ENCODE assay signal across 19 cellular contexts in genomic region chr12:39369756-39370155, GRCh38.
A peak's percentile ranks its signal among the peaks of the same experiment; 100 is the strongest.
DNase-seq lines count a peak whose midpoint lies in the region; ATAC-seq, FAIRE-seq and TF ChIP-seq lines count a peak whose summit lies in the region.
"Had no signal": no experiment of that assay in that cellular context is flagged by ENCODE, and none has a peak within 500 bp of the region (broad histone marks: within the 10 kb centered on the region; RNA-seq: fewer than 3 reads in every experiment).

No MANE protein-coding gene starts in this region.

- H3K4me1 ChIP-seq in spleen, result peaks cover 0 to 8% (median 0%) of the 10 kb centered on the region in 6 donors

- H3K27me3 Mint-ChIP-seq in central memory CD8-positive, alpha-beta T cell, result no peaks in the 10 kb centered on the region
- H3K27me3 Mint-ChIP-seq: IgD-negative memory B cell had no signal

- H3K4me1 Mint-ChIP-seq in central memory CD8-positive, alpha-beta T cell, result peaks cover 23% of the 10 kb centered on the region

- ATAC-seq in GM18517 (IDR thresholded peaks at IDR 0.05; ENCODE audit: unreplicated experiment) (peak; percentile 50), HG02973 (IDR thresholded peaks at IDR 0.05; ENCODE audit: unreplicated experiment) (peak; percentile 35), HG03025 (IDR thresholded peaks at IDR 0.05; ENCODE audit: low FRiP score, unreplicated experiment) (no peak), HG03108 (IDR thresholded peaks at IDR 0.05; ENCODE audit: unreplicated experiment) (no peak)
- ATAC-seq in central memory CD8-positive, alpha-beta T cell (replicated peaks; ENCODE audit: extremely low read depth, poor library complexity, severe bottlenecking), result no peak
- ATAC-seq: SK-N-SH treated with all-trans-retinoic acid at 6 μM for 48 hours had no signal

- TF ChIP-seq POLR2A in GM12891 (IDR thresholded peaks at IDR 0.05; ENCODE audit: low read depth, low read length) (no peak), spleen (IDR thresholded peaks at IDR 0.05) (no peak)

- peak overlapping the region; percentile 22 for H3K27ac Mint-ChIP-seq in central memory CD8-positive, alpha-beta T cell (ENCODE audit: low read depth)
- H3K27ac Mint-ChIP-seq: IgD-negative memory B cell had no signal

- H3K4me3 Mint-ChIP-seq in central memory CD8-positive, alpha-beta T cell, result no peak overlapping the region
- H3K4me3 Mint-ChIP-seq: IgD-negative memory B cell had no signal

- H3K27ac ChIP-seq in spleen, result no peak overlapping the region

- H3K36me3 Mint-ChIP-seq in central memory CD8-positive, alpha-beta T cell (ENCODE audit: insufficient read depth), result no peaks in the 10 kb centered on the region
- H3K36me3 Mint-ChIP-seq: IgD-negative memory B cell had no signal

- WGBS in spleen, 5 donors, result 70 to 83% (median 79%) methylated on average over 2 of the region's 2 CpGs

- H3K36me3 ChIP-seq in spleen, result no peaks in the 10 kb centered on the region

- DNase-seq in GM12891 (ENCODE audit: insufficient read length, low spot score) (no peak), spleen (no peak)
- no peak for DNase-seq in central memory CD8-positive, alpha-beta T cell (ENCODE audit: low spot score in 2 of 2)
- DNase-seq: COR-L47; EL; NCI-H1105 treated with DMSO at 0.1 percent for 48 hours; NCI-H1694 treated with DMSO at 0.1 percent for 48 hours; NCI-H69; NK-92 treated with Interleukin-12 subunit alpha and Interleukin-12 subunit beta, amount 100 ng/mL, for 24 hours; SHP77 treated with DMSO at 0.1 percent for 48 hours; T-helper 1 cell had no signal

- H3K27me3 ChIP-seq in spleen (replicated peaks in 1 of 7), result no peaks in the 10 kb centered on the region

- H3K9me3 ChIP-seq in spleen, result no peaks in the 10 kb centered on the region

- peaks cover 6% of the 10 kb centered on the region for H3K9me3 Mint-ChIP-seq in central memory CD8-positive, alpha-beta T cell
- H3K9me3 Mint-ChIP-seq: IgD-negative memory B cell had no signal

- no peak for TF ChIP-seq CTCF in spleen (IDR thresholded peaks at IDR 0.05 in 8 of 11, conservative IDR thresholded peaks at IDR 0.05 in 3 of 11)

- peak; percentile 35 for FAIRE-seq in GM12891 (lab: Jason Lieb, UNC)
- FAIRE-seq: H1, HTR-8/SVneo had no signal

- H3K4me3 ChIP-seq in spleen, result no peak overlapping the region

- intact Hi-C loops in spleen (cut with DNase I; ENCODE audit: low total_unique reads), result no loop called here

TF ChIP-seq in GM12891, 5 proteins besides CTCF, POLR2A, EP300 and RAD21:
- TF ChIP-seq TAF1 (IDR thresholded peaks at IDR 0.05; ENCODE audit: low read depth, low read length) (no peak), SPI1 (IDR thresholded peaks at IDR 0.05; ENCODE audit: low read depth, low read length) (no peak), POU2F2 (IDR thresholded peaks at IDR 0.05; ENCODE audit: low read depth, low read length) (no peak), POLR2AphosphoS5 (IDR thresholded peaks at IDR 0.05; ENCODE audit: low read depth, low read length) (no peak), PAX5 (IDR thresholded peaks at IDR 0.05; ENCODE audit: insufficient read depth, low read length, severe bottlenecking) (no peak)

Comparison
In these comparisons a context has a peak if more than half of its experiments do, and no peak if none do; other contexts are left out.
1. ATAC-seq: peak in GM18517 (single experiment) and HG02973 (single experiment); none in central memory CD8-positive, alpha-beta T cell (single experiment), HG03025 (single experiment) and HG03108 (single experiment).